ENCODE assay signal across 8 cellular contexts in genomic region chr6:70310063-70310694, GRCh38. TPM values are rescaled to one million over a fixed set of nuclear protein-coding genes. Genes with fewer than 3 reads are reported as not detected.
DNase-seq lines count a peak whose midpoint lies in the region; ATAC-seq and TF ChIP-seq lines count a peak whose summit lies in the region.

No MANE protein-coding gene starts in this region.

- CTCF ChIA-PET in activated naive CD4-positive, alpha-beta T cell treated with anti-CD3 and anti-CD28 coated beads, Interleukin-2, amount 10 ng/mL, durations not matched to agents 7 days and 5 days (lab: Charles Lee) = interaction anchor here (0.6 to 3.3 kb wide), 20 partner anchors 8 to 704 kb away, joined by 3 to 39 read pairs (median 4); partner anchors contain the start of gene FAM135A

- H3K36me3 Mint-ChIP-seq in chondrocyte (ENCODE audit: low read depth) = no peaks in the 10 kb centered on the region
- no peaks in the 10 kb centered on the region for H3K36me3 Mint-ChIP-seq in stimulated activated naive B cell treated with anti-CD40 and anti-IgM and Interleukin-4, amounts not matched to agents 10 μg/mL and 1 μg/mL and 100 μg/mL, for 72 hours
- H3K36me3 Mint-ChIP-seq in activated naive CD4-positive, alpha-beta T cell treated with anti-CD3 and anti-CD28 coated beads, Interleukin-2, amount 10 ng/mL, durations not matched to agents 7 days and 5 days = no peaks in the 10 kb centered on the region

- intact Hi-C loops in mucosa of descending colon (cut with DNase I, micrococcal nuclease) = loop anchor here in 1 of 2 donors (5.0 kb wide), 1 partner anchor 57 kb away; no protein-coding TSS in a partner anchor

- no peak overlapping the region for H3K27ac Mint-ChIP-seq in chondrocyte (ENCODE audit: unreplicated experiment)
- no peak overlapping the region for H3K27ac Mint-ChIP-seq in stimulated activated naive B cell treated with anti-CD40 and anti-IgM and Interleukin-4, amounts not matched to agents 10 μg/mL and 1 μg/mL and 100 μg/mL, for 72 hours
- no peak overlapping the region for H3K27ac Mint-ChIP-seq in activated naive CD4-positive, alpha-beta T cell treated with anti-CD3 and anti-CD28 coated beads, Interleukin-2, amount 10 ng/mL, durations not matched to agents 7 days and 5 days

- H3K9me3 ChIP-seq in mucosa of descending colon = no peaks in the 10 kb centered on the region

- peak; percentile 51 for ATAC-seq in mucosa of descending colon
- no peak for ATAC-seq in stimulated activated naive B cell treated with anti-CD40 and anti-IgM and Interleukin-4, amounts not matched to agents 10 μg/mL and 1 μg/mL and 100 μg/mL, for 72 hours (replicated peaks)

- TF ChIP-seq CTCF in GM12872 (IDR thresholded peaks at IDR 0.05; ENCODE audit: insufficient read depth, low read depth, low read length) = peak; percentile 44
- TF ChIP-seq CTCF in chondrocyte (IDR thresholded peaks at IDR 0.05) = peak; percentile 89
- TF ChIP-seq CTCF in mucosa of descending colon (IDR thresholded peaks at IDR 0.05) = peak; percentile 27

- H3K4me3 Mint-ChIP-seq in chondrocyte (ENCODE audit: unreplicated experiment) = no peak overlapping the region
- no peak overlapping the region for H3K4me3 Mint-ChIP-seq in stimulated activated naive B cell treated with anti-CD40 and anti-IgM and Interleukin-4, amounts not matched to agents 10 μg/mL and 1 μg/mL and 100 μg/mL, for 72 hours
- no peak overlapping the region for H3K4me3 Mint-ChIP-seq in activated naive CD4-positive, alpha-beta T cell treated with anti-CD3 and anti-CD28 coated beads, Interleukin-2, amount 10 ng/mL, durations not matched to agents 7 days and 5 days

- DNase-seq in AG08395 (ENCODE audit: low spot score) (peak; percentile 7), NCI-H345 treated with DMSO at 0.1 percent for 48 hours (lab: John Stamatoyannopoulos, UW; ENCODE audit: unreplicated experiment) (peak; percentile 42), chondrocyte (ENCODE audit: low spot score) (no peak), mucosa of descending colon (peak in 1 of 3 donors; percentile 59), cerebellar nuclear complex (lab: John Stamatoyannopoulos, UW) (no peak)
- DNase-seq in stimulated activated naive B cell treated with anti-CD40 and anti-IgM and Interleukin-4, amounts not matched to agents 10 μg/mL and 1 μg/mL and 100 μg/mL, for 72 hours = no peak
- DNase-seq in activated naive CD4-positive, alpha-beta T cell treated with anti-CD3 and anti-CD28 coated beads, Interleukin-2, amount 10 ng/mL, durations not matched to agents 7 days and 5 days = no peak

- no peaks in the 10 kb centered on the region for H3K4me1 ChIP-seq in mucosa of descending colon (ENCODE audit: low read depth)

- H3K4me3 ChIP-seq in mucosa of descending colon = no peak overlapping the region

- no peaks in the 10 kb centered on the region for H3K36me3 ChIP-seq in mucosa of descending colon (ENCODE audit: low read depth)

- no peaks in the 10 kb centered on the region for H3K9me3 Mint-ChIP-seq in chondrocyte (ENCODE audit: low read depth)
- H3K9me3 Mint-ChIP-seq in stimulated activated naive B cell treated with anti-CD40 and anti-IgM and Interleukin-4, amounts not matched to agents 10 μg/mL and 1 μg/mL and 100 μg/mL, for 72 hours = no peaks in the 10 kb centered on the region
- no peaks in the 10 kb centered on the region for H3K9me3 Mint-ChIP-seq in activated naive CD4-positive, alpha-beta T cell treated with anti-CD3 and anti-CD28 coated beads, Interleukin-2, amount 10 ng/mL, durations not matched to agents 7 days and 5 days

- peaks cover 54% of the 10 kb centered on the region for H3K27me3 Mint-ChIP-seq in chondrocyte (ENCODE audit: low read depth)
- H3K27me3 Mint-ChIP-seq in stimulated activated naive B cell treated with anti-CD40 and anti-IgM and Interleukin-4, amounts not matched to agents 10 μg/mL and 1 μg/mL and 100 μg/mL, for 72 hours = peaks cover 23 to 36% of the 10 kb centered on the region in 2 donors
- peaks cover 4% of the 10 kb centered on the region for H3K27me3 Mint-ChIP-seq in activated naive CD4-positive, alpha-beta T cell treated with anti-CD3 and anti-CD28 coated beads, Interleukin-2, amount 10 ng/mL, durations not matched to agents 7 days and 5 days

- H3K4me1 Mint-ChIP-seq in chondrocyte (ENCODE audit: low read depth) = peaks cover 7% of the 10 kb centered on the region
- H3K4me1 Mint-ChIP-seq in stimulated activated naive B cell treated with anti-CD40 and anti-IgM and Interleukin-4, amounts not matched to agents 10 μg/mL and 1 μg/mL and 100 μg/mL, for 72 hours = no peaks in the 10 kb centered on the region
- no peaks in the 10 kb centered on the region for H3K4me1 Mint-ChIP-seq in activated naive CD4-positive, alpha-beta T cell treated with anti-CD3 and anti-CD28 coated beads, Interleukin-2, amount 10 ng/mL, durations not matched to agents 7 days and 5 days

RNA-seq across cellular contexts. Expression of gene COL9A1, which starts 7.3 kb away (rescaled TPM):
- total RNA-seq in chondrocyte (0.27 to 0.69 TPM in 2 of 3 replicates, not detected in the other), mucosa of descending colon (1 to 10 TPM in 1 of 3 donors, under 1 TPM in 2; 0.32 to 1.8 (median 0.96) TPM)

Comparison
In these comparisons a context has a peak if more than half of its experiments do, and no peak if none do; other contexts are left out.
1. DNase-seq: peak in AG08395 (single experiment) and NCI-H345 treated with DMSO at 0.1 percent for 48 hours (single experiment); none in chondrocyte (single experiment), stimulated activated naive B cell treated with anti-CD40 and anti-IgM and Interleukin-4, amounts not matched to agents 10 μg/mL and 1 μg/mL and 100 μg/mL, for 72 hours (single experiment), cerebellar nuclear complex (0 of 2) and activated naive CD4-positive, alpha-beta T cell treated with anti-CD3 and anti-CD28 coated beads, Interleukin-2, amount 10 ng/mL, durations not matched to agents 7 days and 5 days (single experiment).
2. CTCF ChIP-seq: peak in every context shown above with its lines; median percentile 89 in chondrocyte; 44 in GM12872; 27 in mucosa of descending colon.